24 cellular contexts compared by ENCODE assay signal in genomic region chr7:47347986-47348385, GRCh38.
"Had no signal": no experiment of that assay in that cellular context is flagged by ENCODE, and none has a peak within 500 bp of the region (broad histone marks: within the 10 kb centered on the region; RNA-seq: fewer than 3 reads in every experiment).

No MANE protein-coding gene starts in this region.

- H3K4me3 ChIP-seq: breast epithelium, Peyer's patch, SJSA1 had no signal

- H3K36me3 ChIP-seq: breast epithelium had no signal

- H3K4me3 Mint-ChIP-seq: activated CD8-positive, alpha-beta T cell treated with anti-CD3 and anti-CD28 coated beads, Interleukin-2, amount 10 ng/mL, durations not matched to agents 7 days and 5 days; activated naive CD4-positive, alpha-beta T cell treated with anti-CD3 and anti-CD28 coated beads, Interleukin-2, amount 50 U/mL, for 24 hours; T-helper 1 cell treated with Interleukin-12 subunit alpha and Interleukin-12 subunit beta and Interleukin-4 antibody, amounts not matched to agents 30 μg/mL and 1 μg/mL, for 36 hours; WTC11 had no signal

- H3K27me3 Mint-ChIP-seq: activated naive CD4-positive, alpha-beta T cell treated with anti-CD3 and anti-CD28 coated beads, Interleukin-2, amount 50 U/mL, for 24 hours had no signal

- H3K27ac ChIP-seq: breast epithelium, Peyer's patch, SJSA1 had no signal

- DNase-seq: activated CD4-positive, alpha-beta T cell treated with anti-CD3 and anti-CD28 coated beads for 48 hours; activated CD4-positive, alpha-beta T cell treated with anti-CD3 and anti-CD28 coated beads, Interleukin-2, amount 50 U/mL, for 4 hours; activated CD4-positive, CD25-positive, alpha-beta regulatory T cell treated with anti-CD3 and anti-CD28 coated beads, Interleukin-2, amount 50 U/mL, for 72 hours; activated CD8-positive, alpha-beta memory T cell treated with anti-CD3 and anti-CD28 coated beads, Interleukin-2, amount 50 U/mL, for 48 hours; activated CD8-positive, alpha-beta T cell treated with anti-CD3 and anti-CD28 coated beads, Interleukin-2, amount 10 ng/mL, durations not matched to agents 7 days and 5 days; activated effector memory CD4-positive, alpha-beta T cell treated with Interleukin-2 at 50 U/mL for 16 hours; activated naive CD4-positive, alpha-beta T cell; activated T-cell treated with anti-CD3 and anti-CD28 coated beads, Interleukin-2, amount 50 U/mL, for 1 hour; Kasumi-1; NCI-H1105 treated with DMSO at 0.1 percent for 48 hours; NCI-H1436 treated with DMSO at 0.1 percent for 48 hours; NCI-H187; NCI-H2081; NCI-H510A treated with DMSO at 0.1 percent for 48 hours; NCI-H69; NK-92 treated with Interleukin-12 subunit alpha and Interleukin-12 subunit beta, amount 100 ng/mL, for 24 hours; Peyer's patch; SHP77; T-helper 9 cell had no signal

- H3K27ac Mint-ChIP-seq: activated CD8-positive, alpha-beta T cell treated with anti-CD3 and anti-CD28 coated beads, Interleukin-2, amount 10 ng/mL, durations not matched to agents 7 days and 5 days; activated naive CD4-positive, alpha-beta T cell treated with anti-CD3 and anti-CD28 coated beads, Interleukin-2, amount 50 U/mL, for 24 hours; T-helper 1 cell treated with Interleukin-12 subunit alpha and Interleukin-12 subunit beta and Interleukin-4 antibody, amounts not matched to agents 30 μg/mL and 1 μg/mL, for 36 hours; WTC11 had no signal

- H3K9me3 ChIP-seq: breast epithelium, Peyer's patch, SJSA1 had no signal

- H3K4me1 ChIP-seq: breast epithelium, Peyer's patch, SJSA1 had no signal

- ATAC-seq: activated CD8-positive, alpha-beta T cell treated with anti-CD3 and anti-CD28 coated beads, Interleukin-2, amount 10 ng/mL, durations not matched to agents 7 days and 5 days; WTC11 had no signal

- H3K4me1 Mint-ChIP-seq: activated naive CD4-positive, alpha-beta T cell treated with anti-CD3 and anti-CD28 coated beads, Interleukin-2, amount 50 U/mL, for 24 hours had no signal

- H3K27me3 ChIP-seq: breast epithelium, Peyer's patch, SJSA1 had no signal

- H3K36me3 Mint-ChIP-seq: activated naive CD4-positive, alpha-beta T cell treated with anti-CD3 and anti-CD28 coated beads, Interleukin-2, amount 50 U/mL, for 24 hours; WTC11 had no signal
